In the genomic region with DNA sequence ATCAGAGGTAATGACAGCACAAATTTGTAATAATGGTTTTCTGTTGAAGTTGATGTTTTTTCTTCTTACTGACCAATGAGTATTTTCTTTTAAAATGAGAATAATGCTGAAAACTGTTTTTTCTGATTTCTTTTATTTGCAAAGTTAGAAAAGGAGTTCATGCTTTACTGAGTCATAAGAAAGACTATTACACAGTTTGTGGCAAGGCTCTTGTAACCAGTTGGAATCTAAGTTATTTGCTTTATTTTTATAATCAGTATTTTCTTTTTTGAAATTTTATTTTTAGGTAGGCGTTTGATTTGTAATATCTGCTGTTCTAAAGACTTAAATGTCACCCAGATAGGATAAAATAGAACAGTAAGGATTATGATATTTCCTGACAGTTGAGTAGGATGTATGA, we compare ENCODE assay signal across 22 cellular contexts.
"Had no signal": no experiment of that assay in that cellular context is flagged by ENCODE, and none has a peak within 500 bp of the region (broad histone marks: within the 10 kb centered on the region; RNA-seq: fewer than 3 reads in every experiment).

No MANE protein-coding gene starts in this region.

- H3K79me2 ChIP-seq: hepatocyte had no signal

- H3K27me3 Mint-ChIP-seq: activated CD4-positive, alpha-beta T cell treated with anti-CD3 and anti-CD28 coated beads, Interleukin-2, amount 10 ng/mL, durations not matched to agents 24 days and 14 days; activated naive CD8-positive, alpha-beta T cell treated with anti-CD3 and anti-CD28 coated beads, Interleukin-2, amount 10 ng/mL, durations not matched to agents 7 days and 5 days had no signal

- ATAC-seq: activated CD8-positive, alpha-beta T cell treated with anti-CD3 and anti-CD28 coated beads, Interleukin-2, amount 10 ng/mL, durations not matched to agents 7 days and 5 days; gastrocnemius medialis; left ventricle myocardium superior; natural killer cell had no signal

- H3K9me3 ChIP-seq: ascending aorta, colonic mucosa, gastrocnemius medialis, neutrophil, right atrium auricular region had no signal

- H3K4me3 ChIP-seq: ascending aorta, colonic mucosa, gastrocnemius medialis, hepatocyte, right atrium auricular region had no signal

- H3K4me1 ChIP-seq: ascending aorta, colonic mucosa, gastrocnemius medialis, right atrium auricular region had no signal

- H3K27me3 ChIP-seq: ascending aorta, colonic mucosa, gastrocnemius medialis, hepatocyte, neutrophil, right atrium auricular region had no signal

- H3K9me3 Mint-ChIP-seq: activated CD4-positive, alpha-beta T cell treated with anti-CD3 and anti-CD28 coated beads, Interleukin-2, amount 10 ng/mL, durations not matched to agents 24 days and 14 days; activated naive CD8-positive, alpha-beta T cell treated with anti-CD3 and anti-CD28 coated beads, Interleukin-2, amount 10 ng/mL, durations not matched to agents 7 days and 5 days; natural killer cell; T-helper 2 cell treated with Interferon-gamma antibody and Interleukin-4, amounts not matched to agents 5 μg/mL and 100 μg/mL, for 36 hours had no signal

- DNase-seq: activated CD4-positive, alpha-beta T cell treated with anti-CD3 and anti-CD28 coated beads, Interleukin-2, amount 10 ng/mL, durations not matched to agents 24 days and 14 days; activated CD4-positive, CD25-positive, alpha-beta regulatory T cell; activated CD8-positive, alpha-beta memory T cell treated with anti-CD3 and anti-CD28 coated beads, Interleukin-2, amount 50 U/mL, for 4 hours; activated CD8-positive, alpha-beta T cell treated with anti-CD3 and anti-CD28 coated beads, Interleukin-2, amount 10 ng/mL, durations not matched to agents 7 days and 5 days; activated naive CD8-positive, alpha-beta T cell treated with anti-CD3 and anti-CD28 coated beads, Interleukin-2, amount 10 ng/mL, durations not matched to agents 7 days and 5 days; colonic mucosa; effector CD4-positive, alpha-beta T cell; gastrocnemius medialis; left ventricle myocardium superior; mesenchymal stem cell; natural killer cell; posterior cingulate gyrus; small intestine; stimulated activated CD4-positive, alpha-beta T cell treated with anti-CD3 and anti-CD28 coated beads, Interleukin-4, amount 100 ng/mL, for 4 hours; stimulated activated CD8-positive, alpha-beta memory T cell treated with anti-CD3 and anti-CD28 coated beads, Interleukin-4, amount 100 ng/mL, for 48 hours; stimulated activated naive CD4-positive, alpha-beta T cell treated with Interleukin-2 at 50 U/mL for 16 hours; trophoblast cell had no signal

- H3K4me3 Mint-ChIP-seq: activated CD4-positive, alpha-beta T cell treated with anti-CD3 and anti-CD28 coated beads, Interleukin-2, amount 10 ng/mL, durations not matched to agents 24 days and 14 days; activated CD8-positive, alpha-beta T cell treated with anti-CD3 and anti-CD28 coated beads, Interleukin-2, amount 10 ng/mL, durations not matched to agents 7 days and 5 days; activated naive CD8-positive, alpha-beta T cell treated with anti-CD3 and anti-CD28 coated beads, Interleukin-2, amount 10 ng/mL, durations not matched to agents 7 days and 5 days; natural killer cell; T-helper 2 cell treated with Interferon-gamma antibody and Interleukin-4, amounts not matched to agents 5 μg/mL and 100 μg/mL, for 36 hours had no signal

- H3K27ac Mint-ChIP-seq: activated CD4-positive, alpha-beta T cell treated with anti-CD3 and anti-CD28 coated beads, Interleukin-2, amount 10 ng/mL, durations not matched to agents 24 days and 14 days; activated CD8-positive, alpha-beta T cell treated with anti-CD3 and anti-CD28 coated beads, Interleukin-2, amount 10 ng/mL, durations not matched to agents 7 days and 5 days; activated naive CD8-positive, alpha-beta T cell treated with anti-CD3 and anti-CD28 coated beads, Interleukin-2, amount 10 ng/mL, durations not matched to agents 7 days and 5 days; natural killer cell; T-helper 2 cell treated with Interferon-gamma antibody and Interleukin-4, amounts not matched to agents 5 μg/mL and 100 μg/mL, for 36 hours had no signal

- H3K4me2 ChIP-seq: hepatocyte had no signal

- H3K4me1 Mint-ChIP-seq: activated naive CD8-positive, alpha-beta T cell treated with anti-CD3 and anti-CD28 coated beads, Interleukin-2, amount 10 ng/mL, durations not matched to agents 7 days and 5 days had no signal

- H2AFZ ChIP-seq: hepatocyte had no signal

- H3K27ac ChIP-seq: ascending aorta, colonic mucosa, gastrocnemius medialis, hepatocyte, neutrophil, right atrium auricular region had no signal
